16 cellular contexts compared by ENCODE assay signal in the genomic region with DNA sequence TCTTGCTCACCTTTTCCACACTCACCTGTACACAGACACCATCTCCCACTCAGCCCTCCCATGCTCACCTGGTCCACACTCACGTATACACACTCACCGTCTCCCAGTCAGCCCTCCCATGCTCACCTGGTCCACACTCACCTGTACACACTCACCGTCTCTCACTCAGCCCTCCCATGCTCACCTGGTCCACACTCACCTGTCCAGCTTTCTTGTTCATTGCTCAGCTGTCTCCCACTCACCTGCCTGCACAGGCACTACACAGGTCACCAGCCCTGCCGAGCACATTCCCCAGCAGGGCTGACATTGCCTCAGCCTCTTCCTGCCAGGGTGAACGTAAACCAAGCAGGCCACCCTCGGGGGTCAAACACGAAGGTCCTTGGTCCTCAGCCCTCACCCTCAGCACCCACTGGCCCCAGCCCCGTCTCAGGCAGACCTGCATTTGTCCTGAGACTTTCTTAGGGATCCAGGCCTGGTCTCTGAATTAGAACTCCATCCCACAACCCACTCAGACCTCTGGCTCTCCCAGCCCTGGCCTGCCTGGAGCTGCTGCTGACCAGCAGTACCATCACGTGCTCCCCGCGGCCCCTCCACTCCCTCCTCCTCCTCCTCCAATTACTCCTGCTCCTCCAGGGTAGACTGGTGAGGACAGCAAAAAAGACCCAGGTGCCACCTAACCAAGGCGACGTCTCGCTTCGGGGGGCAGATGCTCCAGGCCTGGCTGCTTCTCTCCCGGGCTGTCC. TPM values are rescaled to one million over a fixed set of nuclear protein-coding genes. Genes with fewer than 3 reads are reported as not detected.
DNase-seq lines count a peak whose midpoint lies in the region; ATAC-seq and TF ChIP-seq lines count a peak whose summit lies in the region.
"Had no signal": no experiment of that assay in that cellular context is flagged by ENCODE, and none has a peak within 500 bp of the region (broad histone marks: within the 10 kb centered on the region; RNA-seq: fewer than 3 reads in every experiment).

No MANE protein-coding gene starts in this region.

- WGBS in sigmoid colon, 2 donors: 91 to 94% methylated on average over 16 of the region's 16 CpGs

- intact Hi-C loops in activated CD4-positive, alpha-beta memory T cell treated with anti-CD3 and anti-CD28 coated beads for 36 hours (cut with micrococcal nuclease): no loop called here
- intact Hi-C loops in sigmoid colon (cut with DNase I): loop anchor here (5.0 kb wide), 2 partner anchors 41 to 191 kb away; no protein-coding TSS in a partner anchor

- H3K36me3 ChIP-seq in iPS-20b (ENCODE audit: insufficient read depth, low read depth, low read length) (peaks cover 15% of the 10 kb centered on the region; the same call in 1 of the 2 replicates), sigmoid colon (no peaks in the 10 kb centered on the region)
- H3K36me3 ChIP-seq: adrenal gland, SJCRH30 had no signal

- peaks cover 6% of the 10 kb centered on the region for H3K36me3 Mint-ChIP-seq in activated CD4-positive, alpha-beta memory T cell treated with anti-CD3 and anti-CD28 coated beads for 36 hours
- H3K36me3 Mint-ChIP-seq in activated CD4-positive, alpha-beta memory T cell treated with anti-CD3 and anti-CD28 coated beads, Interleukin-2, amount 10 ng/mL, durations not matched to agents 7 days and 5 days (ENCODE audit: low read depth): peaks cover 3% of the 10 kb centered on the region
- peaks cover 3% of the 10 kb centered on the region for H3K36me3 Mint-ChIP-seq in T-cell

- H3K9me3 ChIP-seq in iPS-20b (ENCODE audit: insufficient read depth, low read depth, low read length): no peaks in the 10 kb centered on the region
- H3K9me3 ChIP-seq in sigmoid colon: no peaks in the 10 kb centered on the region
- H3K9me3 ChIP-seq: adrenal gland, SJCRH30 had no signal

- H3K4me1 Mint-ChIP-seq in activated CD4-positive, alpha-beta memory T cell treated with anti-CD3 and anti-CD28 coated beads for 36 hours (ENCODE audit: low read depth): peaks cover 5% of the 10 kb centered on the region
- H3K4me1 Mint-ChIP-seq in activated CD4-positive, alpha-beta memory T cell treated with anti-CD3 and anti-CD28 coated beads, Interleukin-2, amount 10 ng/mL, durations not matched to agents 7 days and 5 days: peaks cover 7% of the 10 kb centered on the region
- H3K4me1 Mint-ChIP-seq in T-cell: peaks cover 12 to 16% (median 15%) of the 10 kb centered on the region in 3 donors

- ATAC-seq in T-cell (replicated peaks in 1 of 4): no peak
- ATAC-seq in activated CD4-positive, CD25-positive, alpha-beta regulatory T cell treated with anti-CD3 and anti-CD28 coated beads, Interleukin-2, amount 50 U/mL, for 24 hours: no peak

- H3K9me3 Mint-ChIP-seq in activated CD4-positive, alpha-beta memory T cell treated with anti-CD3 and anti-CD28 coated beads for 36 hours: no peaks in the 10 kb centered on the region
- H3K9me3 Mint-ChIP-seq in activated CD4-positive, alpha-beta memory T cell treated with anti-CD3 and anti-CD28 coated beads, Interleukin-2, amount 10 ng/mL, durations not matched to agents 7 days and 5 days: no peaks in the 10 kb centered on the region
- H3K9me3 Mint-ChIP-seq in T-cell: no peaks in the 10 kb centered on the region

- H3K27ac Mint-ChIP-seq in activated CD4-positive, alpha-beta memory T cell treated with anti-CD3 and anti-CD28 coated beads for 36 hours: no peak overlapping the region
- no peak overlapping the region for H3K27ac Mint-ChIP-seq in activated CD4-positive, alpha-beta memory T cell treated with anti-CD3 and anti-CD28 coated beads, Interleukin-2, amount 10 ng/mL, durations not matched to agents 7 days and 5 days
- peak overlapping the region; percentile 25 to 32 for H3K27ac Mint-ChIP-seq in T-cell

- no peak for DNase-seq in activated CD4-positive, alpha-beta memory T cell treated with anti-CD3 and anti-CD28 coated beads for 36 hours
- DNase-seq in activated CD4-positive, alpha-beta memory T cell treated with anti-CD3 and anti-CD28 coated beads, Interleukin-2, amount 10 ng/mL, durations not matched to agents 7 days and 5 days: no peak
- DNase-seq in T-cell (no peak), sigmoid colon (peak; percentile 37), NCI-H2171 treated with DMSO at 0.1 percent for 48 hours (lab: John Stamatoyannopoulos, UW) (no peak), NCI-H2081 (lab: John Stamatoyannopoulos, UW) (no peak)
- DNase-seq: cortex of kidney; Kasumi-1; mesenchymal stem cell; NCI-H2029 treated with DMSO at 0.1 percent for 48 hours; NK-92 treated with Interleukin-12 subunit alpha and Interleukin-12 subunit beta, amount 100 ng/mL, for 24 hours; SJCRH30; stimulated activated CD4-positive, alpha-beta T cell treated with anti-CD3 and anti-CD28 coated beads, Interleukin-1b, Interleukin-23, amount 100 ng/mL, for 48 hours had no signal

- H3K27me3 ChIP-seq in iPS-20b (ENCODE audit: insufficient read depth, low read length) (no peaks in the 10 kb centered on the region), sigmoid colon (no peaks in the 10 kb centered on the region)
- H3K27me3 ChIP-seq: SJCRH30 had no signal

- no peak overlapping the region for H3K4me3 ChIP-seq in iPS-20b (ENCODE audit: low read length)
- no peak overlapping the region for H3K4me3 ChIP-seq in sigmoid colon
- H3K4me3 ChIP-seq: adrenal gland, SJCRH30 had no signal

- no peak for TF ChIP-seq EP300 in sigmoid colon (IDR thresholded peaks at IDR 0.05)

- no peak for TF ChIP-seq POLR2A in sigmoid colon (IDR thresholded peaks at IDR 0.05)

- H3K9ac ChIP-seq in iPS-20b (ENCODE audit: low read depth, low read length): peak overlapping the region; percentile 15; the same call in 1 of the 2 replicates

- peaks cover 1% of the 10 kb centered on the region for H3K27me3 Mint-ChIP-seq in activated CD4-positive, alpha-beta memory T cell treated with anti-CD3 and anti-CD28 coated beads for 36 hours
- peaks cover 5% of the 10 kb centered on the region for H3K27me3 Mint-ChIP-seq in activated CD4-positive, alpha-beta memory T cell treated with anti-CD3 and anti-CD28 coated beads, Interleukin-2, amount 10 ng/mL, durations not matched to agents 7 days and 5 days
- H3K27me3 Mint-ChIP-seq in T-cell: peaks cover 0 to 6% of the 10 kb centered on the region in 2 donors

- peak overlapping the region; percentile 21 for H3K4me3 Mint-ChIP-seq in activated CD4-positive, alpha-beta memory T cell treated with anti-CD3 and anti-CD28 coated beads for 36 hours
- H3K4me3 Mint-ChIP-seq in activated CD4-positive, alpha-beta memory T cell treated with anti-CD3 and anti-CD28 coated beads, Interleukin-2, amount 10 ng/mL, durations not matched to agents 7 days and 5 days: no peak overlapping the region
- peak overlapping the region; percentile 32 to 81 (median 69) for H3K4me3 Mint-ChIP-seq in T-cell

- no peak for TF ChIP-seq CTCF in sigmoid colon (IDR thresholded peaks at IDR 0.05)

- POLR2A ChIA-PET in activated CD4-positive, alpha-beta memory T cell treated with anti-CD3 and anti-CD28 coated beads for 36 hours (lab: Charles Lee): no interaction called here
- POLR2A ChIA-PET in activated CD4-positive, alpha-beta memory T cell treated with anti-CD3 and anti-CD28 coated beads, Interleukin-2, amount 10 ng/mL, durations not matched to agents 7 days and 5 days (lab: Charles Lee): no interaction called here
- POLR2A ChIA-PET in T-cell (lab: Charles Lee): no interaction called here

- H3K4me1 ChIP-seq in iPS-20b (ENCODE audit: insufficient read depth, low read length) (no peaks in the 10 kb centered on the region; the same call in 1 of the 2 replicates), sigmoid colon (peaks cover 0 to 17% (median 10%) of the 10 kb centered on the region in 4 donors)
- H3K4me1 ChIP-seq: adrenal gland, SJCRH30 had no signal

- CTCF ChIA-PET in activated CD4-positive, alpha-beta memory T cell treated with anti-CD3 and anti-CD28 coated beads for 36 hours (lab: Charles Lee): no interaction called here
- CTCF ChIA-PET in activated CD4-positive, alpha-beta memory T cell treated with anti-CD3 and anti-CD28 coated beads, Interleukin-2, amount 10 ng/mL, durations not matched to agents 7 days and 5 days (lab: Charles Lee): no interaction called here
- CTCF ChIA-PET in T-cell (lab: Charles Lee): no interaction called here

- H3K27ac ChIP-seq in iPS-20b (ENCODE audit: low read length) (no peak overlapping the region), sigmoid colon (no peak overlapping the region)
- H3K27ac ChIP-seq: adrenal gland, SJCRH30 had no signal

RNA-seq across cellular contexts. Expression of a gene that starts 12.8 kb away (rescaled TPM):
- 10 to 100 TPM; 26.8 to 29.5 TPM for total RNA-seq in activated CD4-positive, alpha-beta memory T cell treated with anti-CD3 and anti-CD28 coated beads for 36 hours
- total RNA-seq in activated CD4-positive, alpha-beta memory T cell treated with anti-CD3 and anti-CD28 coated beads, Interleukin-2, amount 10 ng/mL, durations not matched to agents 7 days and 5 days: 10 to 100 TPM; 16.8 to 19.7 TPM
- total RNA-seq in T-cell (10 to 100 TPM; 12.8 to 21.4 (median 17.1) TPM), sigmoid colon (10 to 100 TPM; 13.2 to 25.4 (median 16.0) TPM)
- polyA plus RNA-seq in sigmoid colon: 10 to 100 TPM in 1 of 3 donors, 1 to 10 TPM in 2; 7.8 to 23.4 (median 9.7) TPM

RNA-seq across cellular contexts. Expression of a gene that starts 13.4 kb away (rescaled TPM):
- total RNA-seq in activated CD4-positive, alpha-beta memory T cell treated with anti-CD3 and anti-CD28 coated beads for 36 hours: 10 to 100 TPM; 28.0 to 28.2 TPM
- total RNA-seq in activated CD4-positive, alpha-beta memory T cell treated with anti-CD3 and anti-CD28 coated beads, Interleukin-2, amount 10 ng/mL, durations not matched to agents 7 days and 5 days: 10 to 100 TPM; 13.1 to 13.4 TPM
- total RNA-seq in T-cell (10 to 100 TPM; 20.7 to 35.4 (median 24.4) TPM), sigmoid colon (10 to 100 TPM in 3 of 4 donors, 1 to 10 TPM in 1; 9.7 to 26.6 (median 10.9) TPM)
- 10 to 100 TPM in 2 of 3 donors, 1 to 10 TPM in 1; 9.5 to 20.4 (median 12.6) TPM for polyA plus RNA-seq in sigmoid colon

Comparison
In these comparisons a context has a peak if more than half of its experiments do, and no peak if none do; other contexts are left out.
1. H3K27ac Mint-ChIP-seq: peak in T-cell (2 of 2); none in activated CD4-positive, alpha-beta memory T cell treated with anti-CD3 and anti-CD28 coated beads for 36 hours (single experiment) and activated CD4-positive, alpha-beta memory T cell treated with anti-CD3 and anti-CD28 coated beads, Interleukin-2, amount 10 ng/mL, durations not matched to agents 7 days and 5 days (single experiment).